ENCODE assay signal across 1 cellular context in the genomic region with DNA sequence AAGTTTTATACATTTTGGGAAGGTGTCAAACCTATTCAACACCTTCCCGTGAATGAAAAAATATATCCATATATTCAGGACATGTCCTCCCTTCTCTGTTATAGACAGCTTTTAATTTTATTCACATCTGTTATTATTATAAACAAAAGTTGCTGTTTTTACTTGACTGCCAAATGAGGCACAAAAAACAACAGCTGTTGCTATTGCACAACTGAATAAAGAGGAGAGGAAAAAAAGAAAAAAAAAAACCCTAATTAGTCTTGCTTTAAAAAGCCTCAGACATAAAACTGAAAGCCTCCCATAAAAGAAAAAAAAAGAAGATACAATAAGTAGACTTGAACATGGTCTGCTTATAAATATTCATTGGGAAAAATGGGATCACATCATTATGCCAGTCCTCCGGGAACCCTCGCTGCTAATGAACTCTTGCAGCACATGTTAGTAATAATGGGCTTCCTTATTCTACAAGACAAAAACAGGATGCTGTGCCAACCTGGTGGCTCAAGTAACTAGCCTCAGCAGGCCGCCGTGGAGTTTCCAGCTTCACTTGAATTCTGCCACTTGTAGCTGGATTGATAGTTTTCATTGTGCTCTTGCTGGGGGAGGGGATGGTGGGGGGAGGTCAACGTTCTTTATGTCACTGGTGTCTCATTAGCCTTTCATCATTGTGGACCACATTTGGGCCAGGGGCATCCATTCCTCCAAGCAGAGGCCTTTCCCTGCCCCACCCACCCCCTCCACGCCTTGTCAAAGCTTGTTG.
TF ChIP-seq lines count a peak whose summit lies in the region.

No MANE protein-coding gene starts in this region.

TF ChIP-seq in SK-N-SH treated with all-trans-retinoic acid at 6 μM for 48 hours, 23 proteins besides CTCF, POLR2A, EP300 and RAD21 (continued from another document):
- TF ChIP-seq, protein P1, sequence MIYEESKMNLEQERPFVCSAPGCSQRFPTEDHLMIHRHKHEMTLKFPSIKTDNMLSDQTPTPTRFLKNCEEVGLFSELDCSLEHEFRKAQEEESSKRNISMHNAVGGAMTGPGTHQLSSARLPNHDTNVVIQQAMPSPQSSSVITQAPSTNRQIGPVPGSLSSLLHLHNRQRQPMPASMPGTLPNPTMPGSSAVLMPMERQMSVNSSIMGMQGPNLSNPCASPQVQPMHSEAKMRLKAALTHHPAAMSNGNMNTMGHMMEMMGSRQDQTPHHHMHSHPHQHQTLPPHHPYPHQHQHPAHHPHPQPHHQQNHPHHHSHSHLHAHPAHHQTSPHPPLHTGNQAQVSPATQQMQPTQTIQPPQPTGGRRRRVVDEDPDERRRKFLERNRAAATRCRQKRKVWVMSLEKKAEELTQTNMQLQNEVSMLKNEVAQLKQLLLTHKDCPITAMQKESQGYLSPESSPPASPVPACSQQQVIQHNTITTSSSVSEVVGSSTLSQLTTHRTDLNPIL (CRISPR knock-in tag; IDR thresholded peaks at IDR 0.05; ENCODE audit: low read depth) = no peak
- no peak for TF ChIP-seq TCF4 (CRISPR knock-in tag; IDR thresholded peaks at IDR 0.05; ENCODE audit: borderline replicate concordance)
- TF ChIP-seq, protein P2, sequence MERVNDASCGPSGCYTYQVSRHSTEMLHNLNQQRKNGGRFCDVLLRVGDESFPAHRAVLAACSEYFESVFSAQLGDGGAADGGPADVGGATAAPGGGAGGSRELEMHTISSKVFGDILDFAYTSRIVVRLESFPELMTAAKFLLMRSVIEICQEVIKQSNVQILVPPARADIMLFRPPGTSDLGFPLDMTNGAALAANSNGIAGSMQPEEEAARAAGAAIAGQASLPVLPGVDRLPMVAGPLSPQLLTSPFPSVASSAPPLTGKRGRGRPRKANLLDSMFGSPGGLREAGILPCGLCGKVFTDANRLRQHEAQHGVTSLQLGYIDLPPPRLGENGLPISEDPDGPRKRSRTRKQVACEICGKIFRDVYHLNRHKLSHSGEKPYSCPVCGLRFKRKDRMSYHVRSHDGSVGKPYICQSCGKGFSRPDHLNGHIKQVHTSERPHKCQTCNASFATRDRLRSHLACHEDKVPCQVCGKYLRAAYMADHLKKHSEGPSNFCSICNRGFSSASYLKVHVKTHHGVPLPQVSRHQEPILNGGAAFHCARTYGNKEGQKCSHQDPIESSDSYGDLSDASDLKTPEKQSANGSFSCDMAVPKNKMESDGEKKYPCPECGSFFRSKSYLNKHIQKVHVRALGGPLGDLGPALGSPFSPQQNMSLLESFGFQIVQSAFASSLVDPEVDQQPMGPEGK (CRISPR knock-in tag; IDR thresholded peaks at IDR 0.05; ENCODE audit: borderline replicate concordance) = no peak
